ENCODE assay signal across 22 cellular contexts in the genomic region with DNA sequence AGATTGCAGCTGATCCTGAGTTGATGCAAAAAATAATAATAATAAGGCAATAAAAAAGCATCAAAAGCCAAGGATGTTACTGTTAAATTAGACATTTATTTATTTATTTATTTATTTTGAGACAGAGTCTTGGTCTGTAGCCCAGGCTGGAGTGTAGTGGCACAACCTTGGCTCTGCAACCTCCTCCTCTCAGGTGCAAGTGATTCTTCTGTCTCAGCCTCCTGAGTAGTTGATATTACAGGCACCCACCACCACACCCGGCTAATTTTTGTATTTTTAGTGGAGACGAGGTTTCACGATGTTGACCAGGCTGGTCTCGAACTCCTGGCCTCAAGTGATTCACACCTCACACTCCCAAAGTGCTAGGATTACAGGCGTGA.
DNase-seq lines count a peak whose midpoint lies in the region; ATAC-seq and TF ChIP-seq lines count a peak whose summit lies in the region.
"Had no signal": no experiment of that assay in that cellular context is flagged by ENCODE, and none has a peak within 500 bp of the region (broad histone marks: within the 10 kb centered on the region; RNA-seq: fewer than 3 reads in every experiment).

No MANE protein-coding gene starts in this region.

- DNase-seq in left ventricle myocardium superior = no peak
- DNase-seq in osteocyte (ENCODE audit: extremely low spot score, unreplicated experiment) = peak; percentile 36
- DNase-seq in osteoblast (ENCODE audit: insufficient read length, low spot score, missing footprints) = no peak
- DNase-seq in activated CD4-positive, alpha-beta T cell treated with anti-CD3 and anti-CD28 coated beads, Interleukin-2, amount 50 U/mL, for 48 hours = no peak
- DNase-seq in left colon = no peak
- DNase-seq: BE2C; CD4-positive, alpha-beta T cell; DMS153; GDM1; Karpas-422; NCI-H1048; NCI-H1436; NCI-H1930; NCI-H345; NCI-H526 had no signal

- intact Hi-C loops in left ventricle myocardium superior (cut with micrococcal nuclease) (no loop called here), left colon (cut with DNase I, micrococcal nuclease) (no loop called here)

- H3K27me3 Mint-ChIP-seq in osteocyte (ENCODE audit: unreplicated experiment) = no peaks in the 10 kb centered on the region
- H3K27me3 Mint-ChIP-seq: CD4-positive, alpha-beta T cell had no signal

- no peaks in the 10 kb centered on the region for H3K9me3 ChIP-seq in osteoblast (ENCODE audit: low read depth, low read length)
- H3K9me3 ChIP-seq: BE2C, MG63 had no signal

- H3K4me2 ChIP-seq in osteoblast (ENCODE audit: insufficient read depth, low read length) = no peak overlapping the region

- peak overlapping the region; percentile 67 for H3K27ac ChIP-seq in 22Rv1
- H3K27ac ChIP-seq in VCaP = peak overlapping the region; percentile 62
- H3K27ac ChIP-seq in osteoblast (ENCODE audit: low read depth, low read length) = no peak overlapping the region
- H3K27ac ChIP-seq: HL-60 had no signal

- peaks cover 17% of the 10 kb centered on the region for H3K4me1 Mint-ChIP-seq in osteocyte (ENCODE audit: unreplicated experiment)
- H3K4me1 Mint-ChIP-seq: IgD-negative memory B cell had no signal

- H3K36me3 Mint-ChIP-seq in osteocyte (ENCODE audit: unreplicated experiment) = no peaks in the 10 kb centered on the region
- H3K36me3 Mint-ChIP-seq: IgD-negative memory B cell had no signal

- peak; percentile 59 for ATAC-seq in left ventricle myocardium superior
- ATAC-seq in esophagus mucosa = no peak
- ATAC-seq in left colon = no peak
- ATAC-seq: Panc1 had no signal

- no peaks in the 10 kb centered on the region for H3K9me3 Mint-ChIP-seq in osteocyte (ENCODE audit: unreplicated experiment)
- H3K9me3 Mint-ChIP-seq: CD4-positive, alpha-beta T cell had no signal

- H3K79me2 ChIP-seq in osteoblast (ENCODE audit: insufficient read depth, low read length) = no peaks in the 10 kb centered on the region

- peaks cover 14% of the 10 kb centered on the region for H3K4me1 ChIP-seq in osteoblast (ENCODE audit: insufficient read depth, low read length)
- H3K4me1 ChIP-seq: BE2C had no signal

- no peak overlapping the region for H3K4me3 ChIP-seq in osteoblast (ENCODE audit: insufficient read depth, low read length)
- H3K4me3 ChIP-seq: MG63 had no signal

- TF ChIP-seq CTCF in 22Rv1 (IDR thresholded peaks at IDR 0.05) (no peak), VCaP (conservative IDR thresholded peaks at IDR 0.05) (no peak), osteocyte (IDR thresholded peaks at IDR 0.05) (no peak), osteoblast (IDR thresholded peaks at IDR 0.05; ENCODE audit: extremely low read depth, low read depth, low read length) (no peak)

- H3K36me3 ChIP-seq in osteoblast (ENCODE audit: insufficient read depth, low read length) = no peaks in the 10 kb centered on the region
- H3K36me3 ChIP-seq: BE2C, MG63 had no signal

- no peaks in the 10 kb centered on the region for H3K27me3 ChIP-seq in osteoblast (ENCODE audit: insufficient read depth, low read length)
- H3K27me3 ChIP-seq: BE2C, MG63 had no signal

- H4K20me1 ChIP-seq in osteoblast (ENCODE audit: insufficient read depth, low read length) = no peaks in the 10 kb centered on the region

- H3K4me3 Mint-ChIP-seq in osteocyte (ENCODE audit: unreplicated experiment) = no peak overlapping the region
- H3K4me3 Mint-ChIP-seq: CD4-positive, alpha-beta T cell; IgD-negative memory B cell had no signal

- no peak overlapping the region for H3K27ac Mint-ChIP-seq in osteocyte (ENCODE audit: unreplicated experiment)
- H3K27ac Mint-ChIP-seq: CD4-positive, alpha-beta T cell; IgD-negative memory B cell had no signal

- H2AFZ ChIP-seq in osteoblast (ENCODE audit: low read length) = no peak overlapping the region
